ENCODE assay signal across 11 cellular contexts in genomic region chr1:43822040-43822439, GRCh38.
DNase-seq lines count a peak whose midpoint lies in the region; ATAC-seq and TF ChIP-seq lines count a peak whose summit lies in the region.
"Had no signal": no experiment of that assay in that cellular context is flagged by ENCODE, and none has a peak within 500 bp of the region (broad histone marks: within the 10 kb centered on the region; RNA-seq: fewer than 3 reads in every experiment).

No MANE protein-coding gene starts in this region.

- intact Hi-C loops in ascending aorta (cut with DNase I): loop anchor here (5.0 kb wide), 1 partner anchor 280 kb away; no protein-coding TSS in a partner anchor
- intact Hi-C loops in transverse colon (cut with DNase I; ENCODE audit: low total_unique reads): no loop called here

- H3K4me1 ChIP-seq in ascending aorta: peaks cover 0 to 8% of the 10 kb centered on the region in 2 donors
- no peaks in the 10 kb centered on the region for H3K4me1 ChIP-seq in hepatocyte (ENCODE audit: insufficient read depth)
- H3K4me1 ChIP-seq in transverse colon: peaks cover 3 to 17% (median 5%) of the 10 kb centered on the region in 4 donors

- H3K9me2 ChIP-seq in hepatocyte (replicated peaks; ENCODE audit: insufficient read depth): no peaks in the 10 kb centered on the region

- H3K27ac ChIP-seq in ascending aorta (peak overlapping the region; percentile 53 to 65), hepatocyte (peak overlapping the region; percentile 64), transverse colon (peak overlapping the region; percentile 31 to 67 (median 56))

- peak overlapping the region; percentile 18 for H3K4me2 ChIP-seq in hepatocyte

- in situ Hi-C loops in transverse colon (cut with MboI; ENCODE audit: low pct_ligation_motif_present in 1 of 4, low pct_unique_long_range_greater_than_20kb in 1 of 4, low sequenced_read_pairs in 3 of 4): no loop called here

- H3K4me1 Mint-ChIP-seq in stimulated activated naive B cell treated with anti-CD40 and anti-IgM and Interleukin-4, amounts not matched to agents 10 μg/mL and 1 μg/mL and 100 μg/mL, for 72 hours: peaks cover 7 to 13% of the 10 kb centered on the region in 2 donors
- H3K4me1 Mint-ChIP-seq in activated CD8-positive, alpha-beta memory T cell treated with anti-CD3 and anti-CD28 coated beads, Interleukin-2, amount 10 ng/mL, durations not matched to agents 7 days and 5 days: peaks cover 5% of the 10 kb centered on the region
- H3K4me1 Mint-ChIP-seq: brain had no signal

- no peaks in the 10 kb centered on the region for H3K79me2 ChIP-seq in hepatocyte

- H3K4me3 Mint-ChIP-seq in stimulated activated naive B cell treated with anti-CD40 and anti-IgM and Interleukin-4, amounts not matched to agents 10 μg/mL and 1 μg/mL and 100 μg/mL, for 72 hours: no peak overlapping the region
- H3K4me3 Mint-ChIP-seq in activated CD8-positive, alpha-beta memory T cell treated with anti-CD3 and anti-CD28 coated beads, Interleukin-2, amount 10 ng/mL, durations not matched to agents 7 days and 5 days: no peak overlapping the region
- H3K4me3 Mint-ChIP-seq: activated B cell treated with CpG ODN at 0.5 μM for 24 hours, brain, memory B cell had no signal

- no peaks in the 10 kb centered on the region for H4K20me1 ChIP-seq in hepatocyte (ENCODE audit: insufficient read depth, poor library complexity, severe bottlenecking)

- H3K4me3 ChIP-seq in ascending aorta (no peak overlapping the region), hepatocyte (no peak overlapping the region), transverse colon (no peak overlapping the region)

- TF ChIP-seq EP300 in transverse colon (IDR thresholded peaks at IDR 0.05; ENCODE audit: low read depth): no peak

- peaks cover 9% of the 10 kb centered on the region in 2 donors for H3K9me3 Mint-ChIP-seq in stimulated activated naive B cell treated with anti-CD40 and anti-IgM and Interleukin-4, amounts not matched to agents 10 μg/mL and 1 μg/mL and 100 μg/mL, for 72 hours
- H3K9me3 Mint-ChIP-seq in activated CD8-positive, alpha-beta memory T cell treated with anti-CD3 and anti-CD28 coated beads, Interleukin-2, amount 10 ng/mL, durations not matched to agents 7 days and 5 days (ENCODE audit: low read depth): peaks cover 2% of the 10 kb centered on the region

- H3K9me3 ChIP-seq in ascending aorta (peaks cover 6 to 11% of the 10 kb centered on the region in 2 donors), hepatocyte (ENCODE audit: low read depth) (no peaks in the 10 kb centered on the region), transverse colon (peaks cover 7 to 11% of the 10 kb centered on the region in 2 donors)

- no peaks in the 10 kb centered on the region for H3K27me3 Mint-ChIP-seq in stimulated activated naive B cell treated with anti-CD40 and anti-IgM and Interleukin-4, amounts not matched to agents 10 μg/mL and 1 μg/mL and 100 μg/mL, for 72 hours
- H3K27me3 Mint-ChIP-seq in activated CD8-positive, alpha-beta memory T cell treated with anti-CD3 and anti-CD28 coated beads, Interleukin-2, amount 10 ng/mL, durations not matched to agents 7 days and 5 days: no peaks in the 10 kb centered on the region
- H3K27me3 Mint-ChIP-seq: activated B cell treated with CpG ODN at 0.5 μM for 24 hours, brain, memory B cell had no signal

- CTCF ChIA-PET in activated CD8-positive, alpha-beta memory T cell treated with anti-CD3 and anti-CD28 coated beads, Interleukin-2, amount 10 ng/mL, durations not matched to agents 7 days and 5 days (lab: Charles Lee): no interaction called here

- H3K36me3 Mint-ChIP-seq in stimulated activated naive B cell treated with anti-CD40 and anti-IgM and Interleukin-4, amounts not matched to agents 10 μg/mL and 1 μg/mL and 100 μg/mL, for 72 hours: peaks cover 42 to 50% of the 10 kb centered on the region in 2 donors
- H3K36me3 Mint-ChIP-seq in activated CD8-positive, alpha-beta memory T cell treated with anti-CD3 and anti-CD28 coated beads, Interleukin-2, amount 10 ng/mL, durations not matched to agents 7 days and 5 days: peaks cover 27% of the 10 kb centered on the region

- DNase-seq in HS-5 (ENCODE audit: low read depth) (peak; percentile 93), ascending aorta (ENCODE audit: low spot score in 2 of 2) (peak in 1 of 2 donors; percentile 76), hepatocyte (ENCODE audit: low spot score) (peak; percentile 69), transverse colon (no peak)
- no peak for DNase-seq in stimulated activated naive B cell treated with anti-CD40 and anti-IgM and Interleukin-4, amounts not matched to agents 10 μg/mL and 1 μg/mL and 100 μg/mL, for 72 hours
- DNase-seq in activated CD8-positive, alpha-beta memory T cell treated with anti-CD3 and anti-CD28 coated beads, Interleukin-2, amount 10 ng/mL, durations not matched to agents 7 days and 5 days: no peak
- no peak for DNase-seq in stimulated activated CD4-positive, alpha-beta T cell treated with anti-CD3 and anti-CD28 coated beads, Interleukin-2, amount 100 ng/mL, for 48 hours
- DNase-seq: activated B cell treated with CpG ODN at 0.5 μM for 24 hours had no signal

- WGBS in hepatocyte (ENCODE audit: low lambda C conversion rate, missing lambda C conversion rate): 38% methylated on average over 3 of the region's 3 CpGs
- WGBS in transverse colon (ENCODE audit: low coverage in 1 of 2), 2 donors: 57 to 58% methylated on average over 1 to 3 of the region's 3 CpGs

- TF ChIP-seq CTCF in ascending aorta (IDR thresholded peaks at IDR 0.05) (no peak), hepatocyte (IDR thresholded peaks at IDR 0.05; ENCODE audit: poor library complexity) (no peak), transverse colon (IDR thresholded peaks at IDR 0.05) (no peak)

- TF ChIP-seq POLR2A in transverse colon (IDR thresholded peaks at IDR 0.05): no peak

- H3K27me3 ChIP-seq in ascending aorta (no peaks in the 10 kb centered on the region), hepatocyte (no peaks in the 10 kb centered on the region), transverse colon (no peaks in the 10 kb centered on the region)

- H2AFZ ChIP-seq in hepatocyte: no peak overlapping the region

- H3K27ac Mint-ChIP-seq in stimulated activated naive B cell treated with anti-CD40 and anti-IgM and Interleukin-4, amounts not matched to agents 10 μg/mL and 1 μg/mL and 100 μg/mL, for 72 hours: no peak overlapping the region
- no peak overlapping the region for H3K27ac Mint-ChIP-seq in activated CD8-positive, alpha-beta memory T cell treated with anti-CD3 and anti-CD28 coated beads, Interleukin-2, amount 10 ng/mL, durations not matched to agents 7 days and 5 days
- H3K27ac Mint-ChIP-seq: activated B cell treated with CpG ODN at 0.5 μM for 24 hours, brain, memory B cell had no signal

- ATAC-seq in stimulated activated naive B cell treated with anti-CD40 and anti-IgM and Interleukin-4, amounts not matched to agents 10 μg/mL and 1 μg/mL and 100 μg/mL, for 72 hours (replicated peaks): no peak
- ATAC-seq in GM19397 (IDR thresholded peaks at IDR 0.05; ENCODE audit: unreplicated experiment): no peak
- no peak for ATAC-seq in activated CD8-positive, alpha-beta memory T cell treated with anti-CD3 and anti-CD28 coated beads, Interleukin-2, amount 10 ng/mL, durations not matched to agents 7 days and 5 days

- H3K36me3 ChIP-seq in ascending aorta: peaks cover 3 to 8% of the 10 kb centered on the region in 2 donors
- no peaks in the 10 kb centered on the region for H3K36me3 ChIP-seq in hepatocyte (replicated peaks; ENCODE audit: insufficient read depth, low read depth)
- peaks cover 0 to 5% (median 0%) of the 10 kb centered on the region in 4 donors for H3K36me3 ChIP-seq in transverse colon

Comparison
In these comparisons a context has a peak if more than half of its experiments do, and no peak if none do; other contexts are left out.
1. DNase-seq: peak in HS-5 (single experiment) and hepatocyte (single experiment); none in transverse colon (single experiment), stimulated activated naive B cell treated with anti-CD40 and anti-IgM and Interleukin-4, amounts not matched to agents 10 μg/mL and 1 μg/mL and 100 μg/mL, for 72 hours (single experiment), activated CD8-positive, alpha-beta memory T cell treated with anti-CD3 and anti-CD28 coated beads, Interleukin-2, amount 10 ng/mL, durations not matched to agents 7 days and 5 days (single experiment) and stimulated activated CD4-positive, alpha-beta T cell treated with anti-CD3 and anti-CD28 coated beads, Interleukin-2, amount 100 ng/mL, for 48 hours (0 of 2).
2. Peak in every context shown above with its lines, with median percentiles within 50 percentile points of each other: H3K27ac ChIP-seq.